Comparison of ENCODE assay signal across 14 cellular contexts in genomic region chr4:3318561-3319021, GRCh38. TPM values are rescaled to one million over a fixed set of nuclear protein-coding genes. Genes with fewer than 3 reads are reported as not detected.
DNase-seq lines count a peak whose midpoint lies in the region; ATAC-seq, FAIRE-seq and TF ChIP-seq lines count a peak whose summit lies in the region.
"Had no signal": no experiment of that assay in that cellular context is flagged by ENCODE, and none has a peak within 500 bp of the region (broad histone marks: within the 10 kb centered on the region; RNA-seq: fewer than 3 reads in every experiment).

No MANE protein-coding gene starts in this region.

- no peak overlapping the region for H3K9ac ChIP-seq in astrocyte (ENCODE audit: low read length)

- H3K4me2 ChIP-seq in astrocyte (ENCODE audit: low read length) = no peak overlapping the region

- H3K36me3 Mint-ChIP-seq in astrocyte (ENCODE audit: low read depth, unreplicated experiment) = peaks cover 16% of the 10 kb centered on the region
- no peaks in the 10 kb centered on the region for H3K36me3 Mint-ChIP-seq in activated naive CD8-positive, alpha-beta T cell treated with anti-CD3 and anti-CD28 coated beads for 36 hours

- DNase-seq in right atrium auricular region (ENCODE audit: low spot score) (peak; percentile 42), left cardiac atrium (no peak), astrocyte (ENCODE audit: low read depth) (no peak), islet precursor cell (peak; percentile 78), upper lobe of right lung (peak; percentile 55), lower lobe of right lung (no peak)
- no peak for DNase-seq in stimulated activated CD4-positive, alpha-beta T cell treated with anti-CD3 and anti-CD28 coated beads, Interleukin-12 subunit alpha, Interleukin-12 subunit beta, amount 100 ng/mL, for 4 hours
- no peak for DNase-seq in activated naive CD8-positive, alpha-beta T cell treated with anti-CD3 and anti-CD28 coated beads for 36 hours
- DNase-seq: activated B cell treated with CpG ODN at 0.5 μM for 24 hours, caudate nucleus, left lung, NCI-H526, nucleus accumbens, SIG-M5 had no signal

- no peak overlapping the region for H3K27ac Mint-ChIP-seq in astrocyte (ENCODE audit: unreplicated experiment)
- H3K27ac Mint-ChIP-seq in activated naive CD8-positive, alpha-beta T cell treated with anti-CD3 and anti-CD28 coated beads for 36 hours = no peak overlapping the region
- H3K27ac Mint-ChIP-seq: activated B cell treated with CpG ODN at 0.5 μM for 24 hours had no signal

- intact Hi-C loops in left cardiac atrium (cut with DNase I) = no loop called here
- intact Hi-C loops in upper lobe of right lung (cut with DNase I) = no loop called here
- intact Hi-C loops in lower lobe of right lung (cut with DNase I) = no loop called here

- H3K27ac ChIP-seq in right atrium auricular region = no peak overlapping the region
- H3K27ac ChIP-seq in astrocyte (ENCODE audit: low read depth, low read length) = no peak overlapping the region
- no peak overlapping the region for H3K27ac ChIP-seq in upper lobe of right lung
- no peak overlapping the region for H3K27ac ChIP-seq in lower lobe of right lung

- H3K4me1 ChIP-seq in right atrium auricular region (peaks cover 0 to 25% of the 10 kb centered on the region in 2 donors), astrocyte (ENCODE audit: insufficient read depth, low read length) (peaks cover 11% of the 10 kb centered on the region), upper lobe of right lung (peaks cover 7% of the 10 kb centered on the region), lower lobe of right lung (peaks cover 21% of the 10 kb centered on the region)

- H3K27me3 Mint-ChIP-seq in astrocyte (ENCODE audit: low read depth, unreplicated experiment) = no peaks in the 10 kb centered on the region
- no peaks in the 10 kb centered on the region for H3K27me3 Mint-ChIP-seq in activated naive CD8-positive, alpha-beta T cell treated with anti-CD3 and anti-CD28 coated beads for 36 hours
- H3K27me3 Mint-ChIP-seq: activated B cell treated with CpG ODN at 0.5 μM for 24 hours had no signal

- no peak for FAIRE-seq in astrocyte (lab: Jason Lieb, UNC)

- H2AFZ ChIP-seq in astrocyte (ENCODE audit: low read depth, low read length) = no peak overlapping the region

- H3K36me3 ChIP-seq in right atrium auricular region (peaks cover 20% of the 10 kb centered on the region), astrocyte (ENCODE audit: insufficient read depth, low read length) (no peaks in the 10 kb centered on the region), upper lobe of right lung (peaks cover 18% of the 10 kb centered on the region), lower lobe of right lung (peaks cover 25% of the 10 kb centered on the region)

- no peaks in the 10 kb centered on the region for H3K9me3 Mint-ChIP-seq in astrocyte (ENCODE audit: unreplicated experiment)
- no peaks in the 10 kb centered on the region for H3K9me3 Mint-ChIP-seq in activated naive CD8-positive, alpha-beta T cell treated with anti-CD3 and anti-CD28 coated beads for 36 hours
- H3K9me3 Mint-ChIP-seq: activated B cell treated with CpG ODN at 0.5 μM for 24 hours had no signal

- H3K4me1 Mint-ChIP-seq in astrocyte (ENCODE audit: low read depth, unreplicated experiment) = peaks cover 10% of the 10 kb centered on the region
- H3K4me1 Mint-ChIP-seq in activated naive CD8-positive, alpha-beta T cell treated with anti-CD3 and anti-CD28 coated beads for 36 hours = no peaks in the 10 kb centered on the region
- H3K4me1 Mint-ChIP-seq: activated B cell treated with CpG ODN at 0.5 μM for 24 hours had no signal

- H3K9me3 ChIP-seq in right atrium auricular region = no peaks in the 10 kb centered on the region
- no peaks in the 10 kb centered on the region for H3K9me3 ChIP-seq in astrocyte (ENCODE audit: insufficient read depth, low read depth, low read length)
- no peaks in the 10 kb centered on the region for H3K9me3 ChIP-seq in upper lobe of right lung
- no peaks in the 10 kb centered on the region for H3K9me3 ChIP-seq in lower lobe of right lung
- H3K9me3 ChIP-seq: left lung had no signal

- ATAC-seq in left cardiac atrium (no peak), upper lobe of right lung (no peak), lower lobe of right lung (no peak)
- ATAC-seq: left lung had no signal

- H3K4me3 Mint-ChIP-seq in astrocyte (ENCODE audit: unreplicated experiment) = peak overlapping the region; percentile 27
- no peak overlapping the region for H3K4me3 Mint-ChIP-seq in activated naive CD8-positive, alpha-beta T cell treated with anti-CD3 and anti-CD28 coated beads for 36 hours
- H3K4me3 Mint-ChIP-seq: activated B cell treated with CpG ODN at 0.5 μM for 24 hours had no signal

- H3K27me3 ChIP-seq in right atrium auricular region = no peaks in the 10 kb centered on the region
- no peaks in the 10 kb centered on the region for H3K27me3 ChIP-seq in astrocyte (ENCODE audit: insufficient read depth, low read length)
- H3K27me3 ChIP-seq in upper lobe of right lung = no peaks in the 10 kb centered on the region
- no peaks in the 10 kb centered on the region for H3K27me3 ChIP-seq in lower lobe of right lung (ENCODE audit: low read depth)
- H3K27me3 ChIP-seq: left lung had no signal

- H3K4me3 ChIP-seq in right atrium auricular region = no peak overlapping the region
- H3K4me3 ChIP-seq in astrocyte (ENCODE audit: insufficient read depth, low read depth, low read length) = no peak overlapping the region
- no peak overlapping the region for H3K4me3 ChIP-seq in upper lobe of right lung
- H3K4me3 ChIP-seq in lower lobe of right lung = no peak overlapping the region
- H3K4me3 ChIP-seq: left lung had no signal

- peaks cover 44% of the 10 kb centered on the region for H3K79me2 ChIP-seq in astrocyte (ENCODE audit: insufficient read depth, low read length)

- TF ChIP-seq CTCF in right atrium auricular region (IDR thresholded peaks at IDR 0.05) (no peak), astrocyte (IDR thresholded peaks at IDR 0.05; ENCODE audit: insufficient read depth, low read depth, low read length) (peak; percentile 9), upper lobe of right lung (IDR thresholded peaks at IDR 0.05) (peak; percentile 17), lower lobe of right lung (IDR thresholded peaks at IDR 0.05) (no peak)

- peaks cover 56% of the 10 kb centered on the region for H4K20me1 ChIP-seq in astrocyte (ENCODE audit: insufficient read depth, low read length)

RNA-seq across cellular contexts. Expression of gene RGS12, which starts 25.8 kb away (rescaled TPM):
- total RNA-seq in right atrium auricular region (1 to 10 TPM; 7.0 to 9.9 TPM), left cardiac atrium (10 to 100 TPM; 13.3 to 16.6 TPM), astrocyte (18.0 and 21.9 TPM in 2 replicates), upper lobe of right lung (58.2 TPM), lower lobe of right lung (59.5 TPM)
- total RNA-seq in activated naive CD8-positive, alpha-beta T cell treated with anti-CD3 and anti-CD28 coated beads for 36 hours = 1 to 10 TPM; 1.7 to 2.9 TPM

Comparison
In these comparisons a context has a peak if more than half of its experiments do, and no peak if none do; other contexts are left out.
1. DNase-seq: peak in right atrium auricular region (single experiment), islet precursor cell (single experiment) and upper lobe of right lung (single experiment); none in left cardiac atrium (single experiment), astrocyte (single experiment), lower lobe of right lung (single experiment), stimulated activated CD4-positive, alpha-beta T cell treated with anti-CD3 and anti-CD28 coated beads, Interleukin-12 subunit alpha, Interleukin-12 subunit beta, amount 100 ng/mL, for 4 hours (single experiment) and activated naive CD8-positive, alpha-beta T cell treated with anti-CD3 and anti-CD28 coated beads for 36 hours (single experiment).
2. CTCF ChIP-seq: peak in astrocyte (single experiment) and upper lobe of right lung (single experiment); none in right atrium auricular region (0 of 2) and lower lobe of right lung (single experiment).